ENCODE assay signal across 24 cellular contexts in the genomic region with DNA sequence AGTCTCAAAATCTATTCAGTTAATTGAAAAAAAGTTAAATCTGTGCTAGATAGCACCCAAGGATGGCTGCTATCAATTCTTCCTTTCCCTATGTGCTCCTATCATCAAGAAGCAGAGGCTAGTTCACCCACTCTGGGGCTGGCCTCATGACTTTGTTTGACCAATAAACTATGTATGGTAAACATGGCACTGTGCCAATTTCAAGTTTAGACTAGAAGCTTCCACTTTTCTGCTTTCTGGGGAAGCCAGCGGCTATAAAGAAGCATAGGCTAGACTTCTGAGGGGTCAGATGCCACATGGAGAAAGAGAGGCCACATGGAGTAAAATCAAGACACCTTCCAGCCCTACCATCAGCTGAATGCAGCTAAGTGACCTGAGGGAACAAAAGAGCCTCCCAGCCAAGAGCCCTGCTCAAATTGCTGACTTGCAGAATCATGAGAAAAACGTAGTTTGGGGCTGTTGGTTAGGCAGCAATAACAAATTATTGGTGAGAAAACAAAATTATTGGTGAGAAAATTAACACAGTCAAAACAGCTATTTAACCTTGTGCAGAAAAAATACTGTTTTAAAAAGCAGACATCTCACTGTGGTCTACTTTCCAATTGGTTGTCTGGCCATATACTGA.
"Had no signal": no experiment of that assay in that cellular context is flagged by ENCODE, and none has a peak within 500 bp of the region (broad histone marks: within the 10 kb centered on the region; RNA-seq: fewer than 3 reads in every experiment).

No MANE protein-coding gene starts in this region.

- H3K4me1 ChIP-seq: colonic mucosa, left lung, lower lobe of right lung, suprapubic skin had no signal

- H3K4me3 ChIP-seq: colonic mucosa, dorsolateral prefrontal cortex, left lung, lower lobe of right lung, spleen, suprapubic skin, tibial artery had no signal

- H3K36me3 ChIP-seq: colonic mucosa, left lung, lower lobe of right lung, spleen, suprapubic skin, tibial artery had no signal

- ATAC-seq: activated CD8-positive, alpha-beta memory T cell treated with anti-CD3 and anti-CD28 coated beads, Interleukin-2, amount 10 ng/mL, durations not matched to agents 7 days and 5 days; activated CD8-positive, alpha-beta T cell treated with anti-CD3 and anti-CD28 coated beads, Interleukin-2, amount 10 ng/mL, durations not matched to agents 7 days and 5 days; activated naive CD4-positive, alpha-beta T cell treated with anti-CD3 and anti-CD28 coated beads, Interleukin-2, amount 50 U/mL, for 72 hours; activated T-cell treated with anti-CD3 and anti-CD28 coated beads, Interleukin-2, amount 50 U/mL, for 72 hours; left lung; lower lobe of right lung; natural killer cell; right cardiac atrium had no signal

- DNase-seq: activated B cell treated with CpG ODN at 0.5 μM for 24 hours; activated CD4-positive, alpha-beta T cell treated with anti-CD3 and anti-CD28 coated beads, Interleukin-2, amount 50 U/mL, for 1 hour; activated CD8-positive, alpha-beta memory T cell treated with anti-CD3 and anti-CD28 coated beads, Interleukin-2, amount 10 ng/mL, durations not matched to agents 7 days and 5 days; activated CD8-positive, alpha-beta T cell treated with anti-CD3 and anti-CD28 coated beads, Interleukin-2, amount 10 ng/mL, durations not matched to agents 7 days and 5 days; activated naive CD4-positive, alpha-beta T cell; activated T-cell treated with anti-CD3 and anti-CD28 coated beads for 4 hours; activated T-cell treated with anti-CD3 and anti-CD28 coated beads, Interleukin-2, amount 50 U/mL, for 72 hours; cerebellar nuclear complex; colonic mucosa; dorsolateral prefrontal cortex; effector memory CD4-positive, alpha-beta T cell; glutamatergic neuron; left lung; lower lobe of right lung; mesendoderm; natural killer cell; right cardiac atrium; spleen; stimulated activated naive CD4-positive, alpha-beta T cell; tibial artery had no signal

- FAIRE-seq: frontal cortex, islet of Langerhans had no signal

- H3K27ac ChIP-seq: colonic mucosa, dorsolateral prefrontal cortex, left lung, lower lobe of right lung, spleen, suprapubic skin, tibial artery had no signal

- H3K27me3 ChIP-seq: colonic mucosa, dorsolateral prefrontal cortex, left lung, spleen, suprapubic skin, tibial artery had no signal

- H3K9me3 ChIP-seq: colonic mucosa, left lung, lower lobe of right lung, suprapubic skin, tibial artery had no signal
